ENCODE assay signal across 1 cellular context in the genomic region with DNA sequence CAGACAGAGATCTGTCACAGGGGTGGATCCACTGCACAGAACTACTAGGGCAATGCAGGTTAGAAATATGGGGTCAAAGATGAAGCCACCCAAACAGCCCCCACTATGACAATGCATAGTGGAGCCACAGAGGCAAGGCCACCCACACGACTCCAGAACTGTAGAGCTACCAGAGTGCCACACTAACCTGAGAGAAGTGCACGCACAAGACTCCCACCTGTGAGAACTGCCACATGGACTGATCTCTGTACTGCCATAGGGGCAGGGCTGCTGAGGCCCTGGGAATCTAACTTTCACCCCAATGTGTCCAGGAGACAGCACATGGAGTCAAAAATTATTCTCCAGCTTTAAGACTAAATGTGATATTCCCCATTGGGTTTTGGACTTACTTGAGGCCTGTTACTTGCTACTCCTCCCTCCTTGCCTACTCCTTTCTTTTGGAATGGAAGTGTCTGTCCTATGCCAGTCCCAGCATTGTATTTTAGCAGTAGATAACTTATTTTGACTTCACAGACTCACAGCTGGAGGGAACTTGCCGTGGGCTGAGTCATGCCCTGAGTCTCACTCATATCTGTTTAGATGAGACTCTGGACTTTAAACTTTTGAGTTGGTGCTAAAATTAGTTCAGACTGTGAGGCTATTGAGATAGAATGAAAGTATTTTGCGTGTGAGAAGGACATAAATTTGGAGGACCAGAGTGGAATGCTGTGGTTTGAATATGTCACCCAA.
TF ChIP-seq lines count a peak whose summit lies in the region.

No MANE protein-coding gene starts in this region.

TF ChIP-seq in K562, 482 proteins besides CTCF, POLR2A, EP300 and RAD21 (continued from another document and continues in another):
- TF ChIP-seq, protein P1, sequence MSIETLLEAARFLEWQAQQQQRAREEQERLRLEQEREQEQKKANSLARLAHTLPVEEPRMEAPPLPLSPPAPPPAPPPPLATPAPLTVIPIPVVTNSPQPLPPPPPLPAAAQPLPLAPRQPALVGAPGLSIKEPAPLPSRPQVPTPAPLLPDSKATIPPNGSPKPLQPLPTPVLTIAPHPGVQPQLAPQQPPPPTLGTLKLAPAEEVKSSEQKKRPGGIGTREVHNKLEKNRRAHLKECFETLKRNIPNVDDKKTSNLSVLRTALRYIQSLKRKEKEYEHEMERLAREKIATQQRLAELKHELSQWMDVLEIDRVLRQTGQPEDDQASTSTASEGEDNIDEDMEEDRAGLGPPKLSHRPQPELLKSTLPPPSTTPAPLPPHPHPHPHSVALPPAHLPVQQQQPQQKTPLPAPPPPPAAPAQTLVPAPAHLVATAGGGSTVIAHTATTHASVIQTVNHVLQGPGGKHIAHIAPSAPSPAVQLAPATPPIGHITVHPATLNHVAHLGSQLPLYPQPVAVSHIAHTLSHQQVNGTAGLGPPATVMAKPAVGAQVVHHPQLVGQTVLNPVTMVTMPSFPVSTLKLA (conservative IDR thresholded peaks at IDR 0.05) = no peak; a peak in 1 of 4 replicates
- TF ChIP-seq NR4A1 (CRISPR knock-in tag; IDR thresholded peaks at IDR 0.05) (no peak), NR4A1 (tag; IDR thresholded peaks at IDR 0.05) (no peak), RFX1 (IDR thresholded peaks at IDR 0.05) (no peak), TAL1 (IDR thresholded peaks at IDR 0.05) (peak; percentile 74; the same call in 1 of the 2 replicates), HNRNPK (IDR thresholded peaks at IDR 0.05; ENCODE audit: low read depth, low read length, poor library complexity, severe bottlenecking) (no peak), NFYB (IDR thresholded peaks at IDR 0.05; ENCODE audit: extremely low read depth, insufficient read length) (no peak), HMGN3 (IDR thresholded peaks at IDR 0.05; ENCODE audit: borderline replicate concordance, extremely low read depth, insufficient read length, low read depth, low read length) (no peak), ZNF408 (CRISPR knock-in tag; IDR thresholded peaks at IDR 0.05; ENCODE audit: low read depth) (no peak), NFRKB (IDR thresholded peaks at IDR 0.05; ENCODE audit: low read depth) (peak; percentile 15), MITF (IDR thresholded peaks at IDR 0.05) (0 out of 2 replicates have a peak, but pooled peaks have one; percentile 46), ID3 (CRISPR knock-in tag; IDR thresholded peaks at IDR 0.05) (no peak), ID3 (tag; IDR thresholded peaks at IDR 0.05) (0 out of 2 replicates have a peak, but pooled peaks have one; percentile 29), MTF1 (CRISPR knock-in tag; IDR thresholded peaks at IDR 0.05; ENCODE audit: borderline replicate concordance) (no peak), SMARCB1 (IDR thresholded peaks at IDR 0.05; ENCODE audit: insufficient read length, low read depth) (no peak), ZNF695 (CRISPR knock-in tag; IDR thresholded peaks at IDR 0.05) (no peak), ZKSCAN8 (CRISPR knock-in tag; IDR thresholded peaks at IDR 0.05) (no peak), RBM14 (IDR thresholded peaks at IDR 0.05; ENCODE audit: borderline replicate concordance, insufficient read depth, low read depth, low read length) (no peak), HIVEP1 (CRISPR knock-in tag; IDR thresholded peaks at IDR 0.05) (no peak), HDAC3 (IDR thresholded peaks at IDR 0.05; ENCODE audit: borderline replicate concordance, partially characterized antibody) (no peak), CEBPB (tag; IDR thresholded peaks at IDR 0.05) (no peak), NCOA2 (IDR thresholded peaks at IDR 0.05; ENCODE audit: partially characterized antibody in 2 of 2) (no peak), RB1 (IDR thresholded peaks at IDR 0.05; ENCODE audit: low read depth) (no peak), ZNF589 (CRISPR knock-in tag; IDR thresholded peaks at IDR 0.05; ENCODE audit: low read depth) (peak; percentile 91), PCBP1 (IDR thresholded peaks at IDR 0.05; ENCODE audit: low read depth, low read length, poor library complexity, severe bottlenecking) (no peak), CBX3 (IDR thresholded peaks at IDR 0.05; ENCODE audit: borderline replicate concordance in 1 of 2, low read length in 2 of 2) (no peak), POU5F1 (IDR thresholded peaks at IDR 0.05; ENCODE audit: borderline replicate concordance, low read depth, low read length, partially characterized antibody) (no peak), POLR2B (IDR thresholded peaks at IDR 0.05; ENCODE audit: low read depth, partially characterized antibody) (no peak), ZNF354B (CRISPR knock-in tag; IDR thresholded peaks at IDR 0.05) (no peak), RUNX1 (IDR thresholded peaks at IDR 0.05; ENCODE audit: low read depth) (no peak), ZNF274 (IDR thresholded peaks at IDR 0.05; ENCODE audit: borderline replicate concordance, low read depth, low read length) (no peak), ZNF785 (CRISPR knock-in tag; IDR thresholded peaks at IDR 0.05) (no peak), HOXB6 (CRISPR knock-in tag; IDR thresholded peaks at IDR 0.05; ENCODE audit: borderline replicate concordance) (no peak), KAT2B (IDR thresholded peaks at IDR 0.05; ENCODE audit: low read depth, low read length) (no peak), ZNF445 (CRISPR knock-in tag; IDR thresholded peaks at IDR 0.05; ENCODE audit: low read depth) (no peak), NEUROD1 (IDR thresholded peaks at IDR 0.05; ENCODE audit: borderline replicate concordance, low read depth, low read length, partially characterized antibody) (no peak), SMC3 (conservative IDR thresholded peaks at IDR 0.05; ENCODE audit: insufficient read depth, low read depth, low read length) (no peak), ZHX1 (conservative IDR thresholded peaks at IDR 0.05; ENCODE audit: low read length) (no peak), DPF2 (IDR thresholded peaks at IDR 0.05) (peak; percentile 90), CC2D1A (IDR thresholded peaks at IDR 0.05) (peak; percentile 14; the same call in 1 of the 2 replicates), MXI1 (IDR thresholded peaks at IDR 0.05; ENCODE audit: low read depth, low read length) (no peak), NR2F6 (CRISPR knock-in tag; IDR thresholded peaks at IDR 0.05) (no peak), ZBTB7A (IDR thresholded peaks at IDR 0.05; ENCODE audit: borderline replicate concordance, control insufficient read depth, low read depth, low read length) (no peak), ZNF586 (CRISPR knock-in tag; conservative IDR thresholded peaks at IDR 0.05) (no peak), HMBOX1 (IDR thresholded peaks at IDR 0.05) (peak; percentile 83), CHD4 (IDR thresholded peaks at IDR 0.05; ENCODE audit: insufficient read depth, insufficient replicate concordance, low read depth, low read length, poor library complexity, severe bottlenecking) (no peak), KAT8 (IDR thresholded peaks at IDR 0.05; ENCODE audit: low read depth) (no peak), KDM1A (IDR thresholded peaks at IDR 0.05) (0 out of 4 replicates have a peak, but pooled peaks have one; percentile 7 to 19)
- TF ChIP-seq, protein P2, sequence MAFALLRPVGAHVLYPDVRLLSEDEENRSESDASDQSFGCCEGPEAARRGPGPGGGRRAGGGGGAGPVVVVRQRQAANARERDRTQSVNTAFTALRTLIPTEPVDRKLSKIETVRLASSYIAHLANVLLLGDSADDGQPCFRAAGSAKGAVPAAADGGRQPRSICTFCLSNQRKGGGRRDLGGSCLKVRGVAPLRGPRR (CRISPR knock-in tag; IDR thresholded peaks at IDR 0.05) = no peak
- TF ChIP-seq, protein P3, sequence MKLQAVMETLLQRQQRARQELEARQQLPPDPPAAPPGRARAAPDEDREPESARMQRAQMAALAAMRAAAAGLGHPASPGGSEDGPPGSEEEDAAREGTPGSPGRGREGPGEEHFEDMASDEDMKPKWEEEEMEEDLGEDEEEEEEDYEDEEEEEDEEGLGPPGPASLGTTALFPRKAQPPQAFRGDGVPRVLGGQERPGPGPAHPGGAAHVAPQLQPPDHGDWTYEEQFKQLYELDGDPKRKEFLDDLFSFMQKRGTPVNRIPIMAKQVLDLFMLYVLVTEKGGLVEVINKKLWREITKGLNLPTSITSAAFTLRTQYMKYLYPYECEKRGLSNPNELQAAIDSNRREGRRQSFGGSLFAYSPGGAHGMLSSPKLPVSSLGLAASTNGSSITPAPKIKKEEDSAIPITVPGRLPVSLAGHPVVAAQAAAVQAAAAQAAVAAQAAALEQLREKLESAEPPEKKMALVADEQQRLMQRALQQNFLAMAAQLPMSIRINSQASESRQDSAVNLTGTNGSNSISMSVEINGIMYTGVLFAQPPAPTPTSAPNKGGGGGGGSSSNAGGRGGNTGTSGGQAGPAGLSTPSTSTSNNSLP (IDR thresholded peaks at IDR 0.05; ENCODE audit: borderline replicate concordance, low read depth, low read length) = peak; percentile 56; the same call in 1 of the 2 replicates
- TF ChIP-seq, protein P4, sequence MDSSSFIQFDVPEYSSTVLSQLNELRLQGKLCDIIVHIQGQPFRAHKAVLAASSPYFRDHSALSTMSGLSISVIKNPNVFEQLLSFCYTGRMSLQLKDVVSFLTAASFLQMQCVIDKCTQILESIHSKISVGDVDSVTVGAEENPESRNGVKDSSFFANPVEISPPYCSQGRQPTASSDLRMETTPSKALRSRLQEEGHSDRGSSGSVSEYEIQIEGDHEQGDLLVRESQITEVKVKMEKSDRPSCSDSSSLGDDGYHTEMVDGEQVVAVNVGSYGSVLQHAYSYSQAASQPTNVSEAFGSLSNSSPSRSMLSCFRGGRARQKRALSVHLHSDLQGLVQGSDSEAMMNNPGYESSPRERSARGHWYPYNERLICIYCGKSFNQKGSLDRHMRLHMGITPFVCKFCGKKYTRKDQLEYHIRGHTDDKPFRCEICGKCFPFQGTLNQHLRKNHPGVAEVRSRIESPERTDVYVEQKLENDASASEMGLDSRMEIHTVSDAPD (CRISPR knock-in tag; IDR thresholded peaks at IDR 0.05) = no peak
- TF ChIP-seq, protein P5, sequence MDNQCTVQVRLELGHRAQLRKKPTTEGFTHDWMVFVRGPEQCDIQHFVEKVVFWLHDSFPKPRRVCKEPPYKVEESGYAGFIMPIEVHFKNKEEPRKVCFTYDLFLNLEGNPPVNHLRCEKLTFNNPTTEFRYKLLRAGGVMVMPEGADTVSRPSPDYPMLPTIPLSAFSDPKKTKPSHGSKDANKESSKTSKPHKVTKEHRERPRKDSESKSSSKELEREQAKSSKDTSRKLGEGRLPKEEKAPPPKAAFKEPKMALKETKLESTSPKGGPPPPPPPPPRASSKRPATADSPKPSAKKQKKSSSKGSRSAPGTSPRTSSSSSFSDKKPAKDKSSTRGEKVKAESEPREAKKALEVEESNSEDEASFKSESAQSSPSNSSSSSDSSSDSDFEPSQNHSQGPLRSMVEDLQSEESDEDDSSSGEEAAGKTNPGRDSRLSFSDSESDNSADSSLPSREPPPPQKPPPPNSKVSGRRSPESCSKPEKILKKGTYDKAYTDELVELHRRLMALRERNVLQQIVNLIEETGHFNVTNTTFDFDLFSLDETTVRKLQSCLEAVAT (IDR thresholded peaks at IDR 0.05) = peak; percentile 17 to 57
